8 cellular contexts compared by ENCODE assay signal in genomic region chr13:76991432-76991795, GRCh38. TPM values are rescaled to one million over a fixed set of nuclear protein-coding genes. Genes with fewer than 3 reads are reported as not detected.
A peak's percentile ranks its signal among the peaks of the same experiment; 100 is the strongest.
DNase-seq lines count a peak whose midpoint lies in the region; ATAC-seq and TF ChIP-seq lines count a peak whose summit lies in the region.

No MANE protein-coding gene starts in this region.

- intact Hi-C loops in Right ventricle myocardium inferior (cut with DNase I) = no loop called here
- intact Hi-C loops in cardiac septum (cut with DNase I) = no loop called here

- ATAC-seq in Right ventricle myocardium inferior = peak; percentile 15
- peak; percentile 31 for ATAC-seq in HG03432 (IDR thresholded peaks at IDR 0.05; ENCODE audit: unreplicated experiment)

- no peak for TF ChIP-seq CTCF in nephron progenitor cell (IDR thresholded peaks at IDR 0.05)

- no peaks in the 10 kb centered on the region for H3K9me3 Mint-ChIP-seq in nephron progenitor cell

- H3K27ac ChIP-seq in temporal lobe (ENCODE audit: low read depth, low read length) = peak overlapping the region; percentile 50

- H3K27me3 Mint-ChIP-seq in nephron progenitor cell (ENCODE audit: low read depth, poor library complexity) = peaks cover 23% of the 10 kb centered on the region

- peaks cover 3% of the 10 kb centered on the region for H3K36me3 Mint-ChIP-seq in nephron progenitor cell (ENCODE audit: low read depth)

- H3K27ac Mint-ChIP-seq in nephron progenitor cell = no peak overlapping the region

- peak overlapping the region; percentile 99 for H3K4me3 Mint-ChIP-seq in nephron progenitor cell

- H3K4me1 Mint-ChIP-seq in nephron progenitor cell = peaks cover 31% of the 10 kb centered on the region

- peak; percentile 68 for DNase-seq in Right ventricle myocardium inferior (ENCODE audit: missing footprints)
- no peak for DNase-seq in cardiac septum (ENCODE audit: low spot score)
- DNase-seq in activated CD4-positive, alpha-beta T cell treated with anti-CD3 and anti-CD28 coated beads for 48 hours = peak; percentile 83
- peak; percentile 73 for DNase-seq in effector CD4-positive, alpha-beta T cell
- no peak for DNase-seq in nephron progenitor cell
- no peak for DNase-seq in 8988T

RNA-seq across cellular contexts. Expression of gene CLN5, which starts 0.5 kb away (rescaled TPM):
- 17.6 TPM for total RNA-seq in Right ventricle myocardium inferior
- 13.4 TPM for total RNA-seq in cardiac septum
- 20.7 TPM for total RNA-seq in temporal lobe

RNA-seq across cellular contexts. Expression of gene FBXL3, which starts 35.5 kb away (rescaled TPM):
- total RNA-seq in Right ventricle myocardium inferior = 29.3 TPM
- total RNA-seq in cardiac septum = 35.1 TPM
- total RNA-seq in temporal lobe = 83.6 TPM

RNA-seq across cellular contexts. Expression of gene ACOD1, which starts 43.1 kb away (rescaled TPM):
- total RNA-seq in Right ventricle myocardium inferior = not detected
- not detected for total RNA-seq in cardiac septum
- under 0.01 TPM for total RNA-seq in temporal lobe

Comparison
In these comparisons a context has a peak if more than half of its experiments do, and no peak if none do; other contexts are left out.
1. DNase-seq: peak in Right ventricle myocardium inferior (single experiment), activated CD4-positive, alpha-beta T cell treated with anti-CD3 and anti-CD28 coated beads for 48 hours (single experiment) and effector CD4-positive, alpha-beta T cell (single experiment); none in cardiac septum (single experiment), nephron progenitor cell (single experiment) and 8988T (single experiment).